ENCODE assay signal across 9 cellular contexts in the genomic region with DNA sequence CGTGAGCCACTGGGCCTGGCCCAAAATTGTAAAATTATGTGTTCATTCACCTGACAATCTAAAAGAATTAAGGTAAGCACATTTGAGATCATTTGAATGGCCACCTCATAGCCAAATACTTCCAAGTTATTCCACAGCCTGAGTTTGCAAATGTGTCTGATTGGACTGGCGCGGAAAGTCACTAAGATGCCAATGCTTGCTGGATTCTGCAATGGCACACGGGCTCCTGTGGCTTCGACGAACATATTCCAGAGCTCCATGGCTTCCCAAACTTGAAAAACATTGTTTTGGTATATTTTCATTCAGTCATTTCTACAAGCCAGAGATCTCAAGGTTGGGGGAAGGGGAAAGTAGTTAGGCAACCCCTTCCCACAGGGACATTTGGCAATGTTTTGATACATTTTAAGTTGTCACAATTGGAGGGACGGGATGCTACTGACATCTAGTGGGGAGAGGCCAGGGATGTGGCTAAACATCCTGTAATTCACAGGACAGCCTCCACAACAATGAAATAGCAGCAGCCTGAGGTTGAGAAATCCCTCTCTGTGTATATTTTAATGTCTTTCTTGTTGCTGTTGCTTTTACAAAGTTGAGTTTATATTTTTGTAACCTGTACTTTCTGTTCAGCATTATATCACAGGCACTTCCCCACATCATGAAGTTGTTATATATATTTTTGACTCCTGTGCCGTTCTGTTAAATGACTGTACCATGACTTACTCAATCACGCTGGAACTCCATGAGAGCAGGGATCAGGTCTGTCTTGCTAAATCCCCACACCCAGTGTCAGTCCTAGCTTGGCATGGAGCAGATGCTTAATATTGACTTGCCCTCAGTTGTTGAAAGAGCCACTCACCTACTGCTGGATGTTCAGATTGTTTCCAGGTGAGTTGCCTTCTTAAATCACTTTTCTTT. TPM values are rescaled to one million over a fixed set of nuclear protein-coding genes. Genes with fewer than 3 reads are reported as not detected.
A peak's percentile ranks its signal among the peaks of the same experiment; 100 is the strongest.
DNase-seq lines count a peak whose midpoint lies in the region; ATAC-seq, FAIRE-seq and TF ChIP-seq lines count a peak whose summit lies in the region.
"Had no signal": no experiment of that assay in that cellular context is flagged by ENCODE, and none has a peak within 500 bp of the region (broad histone marks: within the 10 kb centered on the region; RNA-seq: fewer than 3 reads in every experiment).

No MANE protein-coding gene starts in this region.

- no peaks in the 10 kb centered on the region for H3K9me3 ChIP-seq in A549

- no peak for TF ChIP-seq EP300 in A549 (IDR thresholded peaks at IDR 0.05)

- TF ChIP-seq CTCF in A549 (IDR thresholded peaks at IDR 0.05) (peak; percentile 89), GM12872 (IDR thresholded peaks at IDR 0.05; ENCODE audit: insufficient read depth, low read depth, low read length) (peak; percentile 80)

- H3K27ac ChIP-seq in A549, result no peak overlapping the region

- peaks cover 3% of the 10 kb centered on the region for H3K27me3 Mint-ChIP-seq in activated CD8-positive, alpha-beta T cell treated with anti-CD3 and anti-CD28 coated beads, Interleukin-2, amount 10 ng/mL, durations not matched to agents 7 days and 5 days (ENCODE audit: low read depth)
- H3K27me3 Mint-ChIP-seq in activated T-helper 17 cell treated with anti-CD3 and anti-CD28 coated beads, Interleukin-2, amount 50 U/mL, for 72 hours, result peaks cover 6% of the 10 kb centered on the region

- DNase-seq in A549 (ENCODE audit: low read depth in 1 of 2, low spot score in 1 of 2), result peak; percentile 42 to 73
- DNase-seq in NCI-H526 (lab: John Stamatoyannopoulos, UW), result peak; percentile 28 to 69
- peak; percentile 49 for DNase-seq in activated CD8-positive, alpha-beta T cell treated with anti-CD3 and anti-CD28 coated beads, Interleukin-2, amount 10 ng/mL, durations not matched to agents 7 days and 5 days
- peak; percentile 9 for DNase-seq in germinal center (ENCODE audit: low spot score)
- peak in 6 of 10 donors; percentile 19 to 90 (median 49) for DNase-seq in posterior cingulate gyrus

- intact Hi-C loops in posterior cingulate gyrus (cut with DNase I), result loop anchor here (2.0 to 10.0 kb wide), 3 partner anchors 292 to 1438 kb away; no protein-coding TSS in a partner anchor

- H3K9me3 Mint-ChIP-seq in activated CD8-positive, alpha-beta T cell treated with anti-CD3 and anti-CD28 coated beads, Interleukin-2, amount 10 ng/mL, durations not matched to agents 7 days and 5 days (ENCODE audit: insufficient read depth), result no peaks in the 10 kb centered on the region
- H3K9me3 Mint-ChIP-seq in activated T-helper 17 cell treated with anti-CD3 and anti-CD28 coated beads, Interleukin-2, amount 50 U/mL, for 72 hours, result no peaks in the 10 kb centered on the region

- no peak overlapping the region for H3K27ac Mint-ChIP-seq in activated CD8-positive, alpha-beta T cell treated with anti-CD3 and anti-CD28 coated beads, Interleukin-2, amount 10 ng/mL, durations not matched to agents 7 days and 5 days
- H3K27ac Mint-ChIP-seq in activated T-helper 17 cell treated with anti-CD3 and anti-CD28 coated beads, Interleukin-2, amount 50 U/mL, for 72 hours, result no peak overlapping the region

- peak; percentile 91 to 97 for TF ChIP-seq RAD21 in A549 (conservative IDR thresholded peaks at IDR 0.05 in 1 of 2, IDR thresholded peaks at IDR 0.05 in 1 of 2)

- CTCF ChIA-PET in A549 (lab: Yijun Ruan, JAX), result interaction anchor here (0.5 to 2.2 kb wide), 22 partner anchors 9 to 1447 kb away, joined by 3 to 10 read pairs (median 4); partner anchors contain the start of gene IRS1
- CTCF ChIA-PET in activated CD8-positive, alpha-beta T cell treated with anti-CD3 and anti-CD28 coated beads, Interleukin-2, amount 10 ng/mL, durations not matched to agents 7 days and 5 days (lab: Charles Lee), result interaction anchor here (0.7 kb wide), 1 partner anchor 12 kb away, joined by 3 read pairs; no protein-coding TSS in a partner anchor

- ATAC-seq in A549 (peak; percentile 99), HG03135 (IDR thresholded peaks at IDR 0.05; ENCODE audit: unreplicated experiment) (peak; percentile 82)
- ATAC-seq in activated CD8-positive, alpha-beta T cell treated with anti-CD3 and anti-CD28 coated beads, Interleukin-2, amount 10 ng/mL, durations not matched to agents 7 days and 5 days, result no peak
- no peak for ATAC-seq in activated T-helper 17 cell treated with anti-CD3 and anti-CD28 coated beads, Interleukin-2, amount 50 U/mL, for 72 hours (replicated peaks)

- POLR2A ChIA-PET in A549 (lab: Yijun Ruan, JAX), result no interaction called here
- POLR2A ChIA-PET in activated CD8-positive, alpha-beta T cell treated with anti-CD3 and anti-CD28 coated beads, Interleukin-2, amount 10 ng/mL, durations not matched to agents 7 days and 5 days (lab: Charles Lee), result no interaction called here

- H3K4me3 Mint-ChIP-seq in activated CD8-positive, alpha-beta T cell treated with anti-CD3 and anti-CD28 coated beads, Interleukin-2, amount 10 ng/mL, durations not matched to agents 7 days and 5 days, result no peak overlapping the region
- H3K4me3 Mint-ChIP-seq in activated T-helper 17 cell treated with anti-CD3 and anti-CD28 coated beads, Interleukin-2, amount 50 U/mL, for 72 hours, result no peak overlapping the region

- no peak overlapping the region for H3K4me3 ChIP-seq in A549

- H3K4me2 ChIP-seq in A549, result no peak overlapping the region

- no peaks in the 10 kb centered on the region for H3K4me1 ChIP-seq in A549

- WGBS in A549 (ENCODE audit: missing lambda C conversion rate), result 83% methylated on average over 9 of the region's 9 CpGs

- H3K36me3 Mint-ChIP-seq in activated CD8-positive, alpha-beta T cell treated with anti-CD3 and anti-CD28 coated beads, Interleukin-2, amount 10 ng/mL, durations not matched to agents 7 days and 5 days (ENCODE audit: low read depth), result no peaks in the 10 kb centered on the region
- no peaks in the 10 kb centered on the region for H3K36me3 Mint-ChIP-seq in activated T-helper 17 cell treated with anti-CD3 and anti-CD28 coated beads, Interleukin-2, amount 50 U/mL, for 72 hours (ENCODE audit: low read depth)

- FAIRE-seq in A549 (lab: Jason Lieb, UNC), result peak; percentile 56

- TF ChIP-seq POLR2A in A549 (IDR thresholded peaks at IDR 0.05; ENCODE audit: low read length), result no peak

- H3K4me1 Mint-ChIP-seq in activated CD8-positive, alpha-beta T cell treated with anti-CD3 and anti-CD28 coated beads, Interleukin-2, amount 10 ng/mL, durations not matched to agents 7 days and 5 days (ENCODE audit: low read depth), result no peaks in the 10 kb centered on the region
- H3K4me1 Mint-ChIP-seq in activated T-helper 17 cell treated with anti-CD3 and anti-CD28 coated beads, Interleukin-2, amount 50 U/mL, for 72 hours, result no peaks in the 10 kb centered on the region

TF ChIP-seq in A549, 52 proteins besides CTCF, POLR2A, EP300 and RAD21:
- TF ChIP-seq SMC3 (IDR thresholded peaks at IDR 0.05), result peak; percentile 78
- no peak for TF ChIP-seq NR3C1 (IDR thresholded peaks at IDR 0.05)
- TF ChIP-seq MYC (IDR thresholded peaks at IDR 0.05; ENCODE audit: borderline replicate concordance, low read length), result no peak
- TF ChIP-seq CEBPB (IDR thresholded peaks at IDR 0.05), result peak in 1 of 2 experiments; percentile 21; a peak in 1 of 4 replicates
TF ChIP-seq in A549: peak in this region for 2.

RNA-seq across cellular contexts. Expression of gene COL4A4, which starts 56.9 kb away (rescaled TPM):
- polyA plus RNA-seq in A549 (2011; rRNA removed) (6.8 and 7.1 TPM in 2 replicates), A549 (2017; fragmentation: RNase III; extraction: RNeasy Plus Mini Kit Qiagen cat#74134 plus additional on column Dnase treatment) (1.4 to 2.2 TPM (median 1.7 TPM) in 3 replicates)
- 1.0 and 1.2 TPM in 2 replicates for polyA plus RNA-seq in A549 (2012; cell fraction: cytosol; rRNA removed)
- 3.7 and 4.7 TPM in 2 replicates for polyA plus RNA-seq in A549 (2012; cell fraction: nucleus; rRNA removed)
- polyA minus RNA-seq in A549 (2011; rRNA and poly(A)+ RNA removed), result 4.6 and 5.5 TPM in 2 replicates
- not detected for total RNA-seq in activated CD8-positive, alpha-beta T cell treated with anti-CD3 and anti-CD28 coated beads, Interleukin-2, amount 10 ng/mL, durations not matched to agents 7 days and 5 days
- under 1 TPM; 0.08 to 0.26 TPM for total RNA-seq in activated T-helper 17 cell treated with anti-CD3 and anti-CD28 coated beads, Interleukin-2, amount 50 U/mL, for 72 hours

RNA-seq across cellular contexts. Expression of gene COL4A3, which starts 57.3 kb away (rescaled TPM):
- polyA plus RNA-seq in A549 (2011; rRNA removed), result 6.8 and 7.4 TPM in 2 replicates
- 0.58 and 0.63 TPM in 2 replicates for polyA plus RNA-seq in A549 (2012; cell fraction: cytosol; rRNA removed)
- 4.8 and 6.5 TPM in 2 replicates for polyA plus RNA-seq in A549 (2012; cell fraction: nucleus; rRNA removed)
- polyA plus RNA-seq in A549 (2017; fragmentation: RNase III; extraction: RNeasy Plus Mini Kit Qiagen cat#74134 plus additional on column Dnase treatment), result 1.5 to 2.1 TPM (median 1.8 TPM) in 3 replicates
- 6.0 and 7.0 TPM in 2 replicates for polyA minus RNA-seq in A549 (2011; rRNA and poly(A)+ RNA removed)
- not detected for total RNA-seq in activated CD8-positive, alpha-beta T cell treated with anti-CD3 and anti-CD28 coated beads, Interleukin-2, amount 10 ng/mL, durations not matched to agents 7 days and 5 days
- total RNA-seq in activated T-helper 17 cell treated with anti-CD3 and anti-CD28 coated beads, Interleukin-2, amount 50 U/mL, for 72 hours, result under 1 TPM; 0.35 to 0.42 TPM
- total RNA-seq: glomerular endothelial cell had no signal

Comparison
In these comparisons a context has a peak if more than half of its experiments do, and no peak if none do; other contexts are left out.
1. ATAC-seq: peak in A549 (2 of 2) and HG03135 (single experiment); none in activated CD8-positive, alpha-beta T cell treated with anti-CD3 and anti-CD28 coated beads, Interleukin-2, amount 10 ng/mL, durations not matched to agents 7 days and 5 days (single experiment) and activated T-helper 17 cell treated with anti-CD3 and anti-CD28 coated beads, Interleukin-2, amount 50 U/mL, for 72 hours (single experiment).
2. Peak in every context shown above with its lines, with median percentiles within 50 percentile points of each other: DNase-seq.